1 cellular context compared by ENCODE assay signal in genomic region chr5:82109013-82109412, GRCh38.
TF ChIP-seq lines count a peak whose summit lies in the region.

No MANE protein-coding gene starts in this region.

TF ChIP-seq in GM23338, 12 proteins besides CTCF, POLR2A, EP300 and RAD21:
- TF ChIP-seq REST (IDR thresholded peaks at IDR 0.05; ENCODE audit: unreplicated experiment), result no peak
- TF ChIP-seq ZNF331 (CRISPR knock-in tag; IDR thresholded peaks at IDR 0.05; ENCODE audit: low read depth), result no peak
- no peak for TF ChIP-seq JUNB (IDR thresholded peaks at IDR 0.05; ENCODE audit: unreplicated experiment)
- no peak for TF ChIP-seq NANOG (IDR thresholded peaks at IDR 0.05; ENCODE audit: borderline replicate concordance)
- TF ChIP-seq, protein P1, sequence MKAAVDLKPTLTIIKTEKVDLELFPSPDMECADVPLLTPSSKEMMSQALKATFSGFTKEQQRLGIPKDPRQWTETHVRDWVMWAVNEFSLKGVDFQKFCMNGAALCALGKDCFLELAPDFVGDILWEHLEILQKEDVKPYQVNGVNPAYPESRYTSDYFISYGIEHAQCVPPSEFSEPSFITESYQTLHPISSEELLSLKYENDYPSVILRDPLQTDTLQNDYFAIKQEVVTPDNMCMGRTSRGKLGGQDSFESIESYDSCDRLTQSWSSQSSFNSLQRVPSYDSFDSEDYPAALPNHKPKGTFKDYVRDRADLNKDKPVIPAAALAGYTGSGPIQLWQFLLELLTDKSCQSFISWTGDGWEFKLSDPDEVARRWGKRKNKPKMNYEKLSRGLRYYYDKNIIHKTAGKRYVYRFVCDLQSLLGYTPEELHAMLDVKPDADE (IDR thresholded peaks at IDR 0.05), result no peak
- no peak for TF ChIP-seq ZNF114 (CRISPR knock-in tag; IDR thresholded peaks at IDR 0.05)
- TF ChIP-seq, protein P2, sequence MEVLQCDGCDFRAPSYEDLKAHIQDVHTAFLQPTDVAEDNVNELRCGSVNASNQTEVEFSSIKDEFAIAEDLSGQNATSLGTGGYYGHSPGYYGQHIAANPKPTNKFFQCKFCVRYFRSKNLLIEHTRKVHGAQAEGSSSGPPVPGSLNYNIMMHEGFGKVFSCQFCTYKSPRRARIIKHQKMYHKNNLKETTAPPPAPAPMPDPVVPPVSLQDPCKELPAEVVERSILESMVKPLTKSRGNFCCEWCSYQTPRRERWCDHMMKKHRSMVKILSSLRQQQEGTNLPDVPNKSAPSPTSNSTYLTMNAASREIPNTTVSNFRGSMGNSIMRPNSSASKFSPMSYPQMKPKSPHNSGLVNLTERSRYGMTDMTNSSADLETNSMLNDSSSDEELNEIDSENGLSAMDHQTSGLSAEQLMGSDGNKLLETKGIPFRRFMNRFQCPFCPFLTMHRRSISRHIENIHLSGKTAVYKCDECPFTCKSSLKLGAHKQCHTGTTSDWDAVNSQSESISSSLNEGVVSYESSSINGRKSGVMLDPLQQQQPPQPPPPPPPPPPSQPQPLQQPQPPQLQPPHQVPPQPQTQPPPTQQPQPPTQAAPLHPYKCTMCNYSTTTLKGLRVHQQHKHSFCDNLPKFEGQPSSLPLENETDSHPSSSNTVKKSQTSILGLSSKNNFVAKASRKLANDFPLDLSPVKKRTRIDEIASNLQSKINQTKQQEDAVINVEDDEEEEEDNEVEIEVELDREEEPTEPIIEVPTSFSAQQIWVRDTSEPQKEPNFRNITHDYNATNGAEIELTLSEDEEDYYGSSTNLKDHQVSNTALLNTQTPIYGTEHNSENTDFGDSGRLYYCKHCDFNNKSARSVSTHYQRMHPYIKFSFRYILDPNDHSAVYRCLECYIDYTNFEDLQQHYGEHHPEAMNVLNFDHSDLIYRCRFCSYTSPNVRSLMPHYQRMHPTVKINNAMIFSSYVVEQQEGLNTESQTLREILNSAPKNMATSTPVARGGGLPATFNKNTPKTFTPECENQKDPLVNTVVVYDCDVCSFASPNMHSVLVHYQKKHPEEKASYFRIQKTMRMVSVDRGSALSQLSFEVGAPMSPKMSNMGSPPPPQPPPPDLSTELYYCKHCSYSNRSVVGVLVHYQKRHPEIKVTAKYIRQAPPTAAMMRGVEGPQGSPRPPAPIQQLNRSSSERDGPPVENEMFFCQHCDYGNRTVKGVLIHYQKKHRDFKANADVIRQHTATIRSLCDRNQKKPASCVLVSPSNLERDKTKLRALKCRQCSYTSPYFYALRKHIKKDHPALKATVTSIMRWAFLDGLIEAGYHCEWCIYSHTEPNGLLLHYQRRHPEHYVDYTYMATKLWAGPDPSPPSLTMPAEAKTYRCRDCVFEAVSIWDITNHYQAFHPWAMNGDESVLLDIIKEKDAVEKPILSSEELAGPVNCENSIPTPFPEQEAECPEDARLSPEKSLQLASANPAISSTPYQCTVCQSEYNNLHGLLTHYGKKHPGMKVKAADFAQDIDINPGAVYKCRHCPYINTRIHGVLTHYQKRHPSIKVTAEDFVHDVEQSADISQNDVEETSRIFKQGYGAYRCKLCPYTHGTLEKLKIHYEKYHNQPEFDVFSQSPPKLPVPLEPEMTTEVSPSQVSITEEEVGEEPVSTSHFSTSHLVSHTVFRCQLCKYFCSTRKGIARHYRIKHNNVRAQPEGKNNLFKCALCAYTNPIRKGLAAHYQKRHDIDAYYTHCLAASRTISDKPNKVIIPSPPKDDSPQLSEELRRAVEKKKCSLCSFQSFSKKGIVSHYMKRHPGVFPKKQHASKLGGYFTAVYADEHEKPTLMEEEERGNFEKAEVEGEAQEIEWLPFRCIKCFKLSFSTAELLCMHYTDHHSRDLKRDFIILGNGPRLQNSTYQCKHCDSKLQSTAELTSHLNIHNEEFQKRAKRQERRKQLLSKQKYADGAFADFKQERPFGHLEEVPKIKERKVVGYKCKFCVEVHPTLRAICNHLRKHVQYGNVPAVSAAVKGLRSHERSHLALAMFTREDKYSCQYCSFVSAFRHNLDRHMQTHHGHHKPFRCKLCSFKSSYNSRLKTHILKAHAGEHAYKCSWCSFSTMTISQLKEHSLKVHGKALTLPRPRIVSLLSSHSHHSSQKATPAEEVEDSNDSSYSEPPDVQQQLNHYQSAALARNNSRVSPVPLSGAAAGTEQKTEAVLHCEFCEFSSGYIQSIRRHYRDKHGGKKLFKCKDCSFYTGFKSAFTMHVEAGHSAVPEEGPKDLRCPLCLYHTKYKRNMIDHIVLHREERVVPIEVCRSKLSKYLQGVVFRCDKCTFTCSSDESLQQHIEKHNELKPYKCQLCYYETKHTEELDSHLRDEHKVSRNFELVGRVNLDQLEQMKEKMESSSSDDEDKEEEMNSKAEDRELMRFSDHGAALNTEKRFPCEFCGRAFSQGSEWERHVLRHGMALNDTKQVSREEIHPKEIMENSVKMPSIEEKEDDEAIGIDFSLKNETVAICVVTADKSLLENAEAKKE (CRISPR knock-in tag; IDR thresholded peaks at IDR 0.05), result no peak
- TF ChIP-seq POLR2AphosphoS5 (IDR thresholded peaks at IDR 0.05; ENCODE audit: low read depth), result no peak
- TF ChIP-seq EZH2 (IDR thresholded peaks at IDR 0.05; ENCODE audit: low read depth, unreplicated experiment), result no peak
- no peak for TF ChIP-seq CREB1 (CRISPR knock-in tag; IDR thresholded peaks at IDR 0.05; ENCODE audit: low read depth)
- TF ChIP-seq STAT1 (IDR thresholded peaks at IDR 0.05; ENCODE audit: unreplicated experiment), result no peak
- TF ChIP-seq EZH2phosphoT487 (IDR thresholded peaks at IDR 0.05; ENCODE audit: unreplicated experiment), result no peak
